In the genomic region with DNA sequence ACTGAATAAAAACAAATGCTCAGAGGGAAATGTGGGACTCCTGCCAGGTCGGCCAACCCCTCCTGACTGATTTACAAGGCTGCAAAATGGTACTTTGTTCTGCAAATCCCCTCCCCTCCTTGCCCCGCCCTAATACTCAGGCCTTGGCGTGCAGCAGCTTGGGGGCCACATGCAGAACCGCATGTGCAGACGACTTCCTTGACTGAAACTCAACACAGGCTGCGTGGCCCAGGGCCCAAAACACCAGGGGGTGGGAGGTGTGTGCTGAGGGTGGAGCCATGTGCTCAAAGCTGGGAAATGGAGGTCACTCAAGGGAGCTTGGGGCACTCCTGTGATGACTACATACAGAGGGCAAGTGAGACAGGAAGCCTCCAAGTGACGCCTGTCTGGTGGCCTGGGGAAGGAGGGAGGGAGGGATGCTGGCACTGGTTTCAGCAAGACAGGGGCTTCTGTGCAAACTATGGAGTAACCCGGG, we compare ENCODE assay signal across 8 cellular contexts.
DNase-seq lines count a peak whose midpoint lies in the region; ATAC-seq, FAIRE-seq and TF ChIP-seq lines count a peak whose summit lies in the region.

No MANE protein-coding gene starts in this region.

- 44% methylated on average over 8 of the region's 8 CpGs for WGBS in SK-N-SH (ENCODE audit: low lambda C conversion rate)

- DNase-seq in SK-N-SH (peak; percentile 80), astrocyte (ENCODE audit: low read depth) (peak; percentile 64), iris pigment epithelial cell (ENCODE audit: low read depth) (peak; percentile 76)
- DNase-seq in stimulated activated CD4-positive, alpha-beta T cell treated with anti-CD3 and anti-CD28 coated beads, Interleukin-15, amount 100 ng/mL, for 48 hours (ENCODE audit: low read depth in 2 of 2) = peak; percentile 72 to 78

- no peak for TF ChIP-seq EP300 in SK-N-SH (IDR thresholded peaks at IDR 0.05; ENCODE audit: borderline replicate concordance in 1 of 2, low read depth in 1 of 2, low read length in 1 of 2)

- H4K20me1 ChIP-seq in SK-N-SH (ENCODE audit: insufficient read depth) (peaks cover 4% of the 10 kb centered on the region; the same call in 1 of the 2 replicates), astrocyte (ENCODE audit: insufficient read depth, low read length) (peaks cover 78% of the 10 kb centered on the region)

- H3K4me3 ChIP-seq in SK-N-SH (ENCODE audit: low read depth in 2 of 2, low read length in 1 of 2) = no peak overlapping the region
- no peak overlapping the region for H3K4me3 ChIP-seq in astrocyte (ENCODE audit: insufficient read depth, low read depth, low read length)

- TF ChIP-seq CTCF in C4-2B (conservative IDR thresholded peaks at IDR 0.05) = no peak
- TF ChIP-seq CTCF in SK-N-SH (IDR thresholded peaks at IDR 0.05) = no peak
- no peak for TF ChIP-seq CTCF in astrocyte (IDR thresholded peaks at IDR 0.05; ENCODE audit: insufficient read depth, low read depth, low read length)

- ATAC-seq in HG02610 (IDR thresholded peaks at IDR 0.05; ENCODE audit: unreplicated experiment) (peak; percentile 82), GM19455 (IDR thresholded peaks at IDR 0.05; ENCODE audit: unreplicated experiment) (no peak), GM18867 (IDR thresholded peaks at IDR 0.05; ENCODE audit: unreplicated experiment) (no peak)

- POLR2A ChIA-PET in SK-N-SH (lab: Yijun Ruan, JAX) = no interaction called here

- TF ChIP-seq RAD21 in SK-N-SH (IDR thresholded peaks at IDR 0.05; ENCODE audit: low read length) = no peak

- H3K4me3 Mint-ChIP-seq in astrocyte (ENCODE audit: unreplicated experiment) = peak overlapping the region; percentile 16

- CTCF ChIA-PET in SK-N-SH (lab: Yijun Ruan, JAX) = interaction anchor here (0.9 to 2.1 kb wide), 3 partner anchors 17 to 523 kb away, joined by 3 to 6 read pairs (median 3); no protein-coding TSS in a partner anchor

- H3K36me3 ChIP-seq in SK-N-SH (replicated peaks in 1 of 2; ENCODE audit: control insufficient read depth in 1 of 2, insufficient read depth in 2 of 2, low read length in 1 of 2) = no peaks in the 10 kb centered on the region
- no peaks in the 10 kb centered on the region for H3K36me3 ChIP-seq in astrocyte (ENCODE audit: insufficient read depth, low read length)

- H3K79me2 ChIP-seq in SK-N-SH (ENCODE audit: insufficient read depth) (peaks cover 7% of the 10 kb centered on the region; the same call in 1 of the 2 replicates), astrocyte (ENCODE audit: insufficient read depth, low read length) (peaks cover 25% of the 10 kb centered on the region)

- peaks cover 74% of the 10 kb centered on the region for H3K4me1 Mint-ChIP-seq in astrocyte (ENCODE audit: low read depth, unreplicated experiment)

- no peaks in the 10 kb centered on the region for H3F3A ChIP-seq in SK-N-SH (replicated peaks; ENCODE audit: insufficient read depth)

- H3K9me3 ChIP-seq in SK-N-SH = no peaks in the 10 kb centered on the region
- no peaks in the 10 kb centered on the region for H3K9me3 ChIP-seq in astrocyte (ENCODE audit: insufficient read depth, low read depth, low read length)

- H3K36me3 Mint-ChIP-seq in astrocyte (ENCODE audit: low read depth, unreplicated experiment) = peaks cover 2% of the 10 kb centered on the region

- no peaks in the 10 kb centered on the region for H3K9me3 Mint-ChIP-seq in astrocyte (ENCODE audit: unreplicated experiment)

- no peak for FAIRE-seq in astrocyte (lab: Jason Lieb, UNC)

- peak overlapping the region; percentile 50 for H3K27ac Mint-ChIP-seq in astrocyte (ENCODE audit: unreplicated experiment)

- H3K27me3 ChIP-seq in SK-N-SH (ENCODE audit: insufficient read depth) (no peaks in the 10 kb centered on the region), astrocyte (ENCODE audit: insufficient read depth, low read length) (no peaks in the 10 kb centered on the region)

- no peak overlapping the region for H2AFZ ChIP-seq in SK-N-SH (ENCODE audit: low read depth)
- H2AFZ ChIP-seq in astrocyte (ENCODE audit: low read depth, low read length) = no peak overlapping the region

- H3K27ac ChIP-seq in C4-2B (peak overlapping the region; percentile 0; the same call in 1 of the 2 replicates), SK-N-SH (ENCODE audit: low read depth in 2 of 2, low read length in 1 of 2) (peak overlapping the region; percentile 32 to 89), astrocyte (ENCODE audit: low read depth, low read length) (peak overlapping the region; percentile 48)

- H3K9ac ChIP-seq in SK-N-SH (0 out of 2 replicates have a peak overlapping the region, but pooled peaks have one; percentile 20), astrocyte (ENCODE audit: low read length) (peak overlapping the region; percentile 40)

- H3K4me1 ChIP-seq in SK-N-SH (ENCODE audit: control insufficient read depth in 1 of 2, insufficient read depth in 2 of 2, low read depth in 1 of 2, low read length in 1 of 2) = peaks cover 13 to 71% of the 10 kb centered on the region in 2 experiments; a peak in 3 of 4 replicates
- peaks cover 18% of the 10 kb centered on the region for H3K4me1 ChIP-seq in astrocyte (ENCODE audit: insufficient read depth, low read length)

- no peak overlapping the region for H3K4me2 ChIP-seq in SK-N-SH
- H3K4me2 ChIP-seq in astrocyte (ENCODE audit: low read length) = peak overlapping the region; percentile 45

- no peaks in the 10 kb centered on the region for H3K9me2 ChIP-seq in SK-N-SH

- H3K27me3 Mint-ChIP-seq in astrocyte (ENCODE audit: low read depth, unreplicated experiment) = no peaks in the 10 kb centered on the region

TF ChIP-seq in SK-N-SH, 30 proteins besides CTCF, POLR2A, EP300 and RAD21:
- TF ChIP-seq, protein P1, sequence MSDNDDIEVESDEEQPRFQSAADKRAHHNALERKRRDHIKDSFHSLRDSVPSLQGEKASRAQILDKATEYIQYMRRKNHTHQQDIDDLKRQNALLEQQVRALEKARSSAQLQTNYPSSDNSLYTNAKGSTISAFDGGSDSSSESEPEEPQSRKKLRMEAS (IDR thresholded peaks at IDR 0.05; ENCODE audit: low read depth) = peak; percentile 34; the same call in 1 of the 2 replicates
- TF ChIP-seq, protein P2, sequence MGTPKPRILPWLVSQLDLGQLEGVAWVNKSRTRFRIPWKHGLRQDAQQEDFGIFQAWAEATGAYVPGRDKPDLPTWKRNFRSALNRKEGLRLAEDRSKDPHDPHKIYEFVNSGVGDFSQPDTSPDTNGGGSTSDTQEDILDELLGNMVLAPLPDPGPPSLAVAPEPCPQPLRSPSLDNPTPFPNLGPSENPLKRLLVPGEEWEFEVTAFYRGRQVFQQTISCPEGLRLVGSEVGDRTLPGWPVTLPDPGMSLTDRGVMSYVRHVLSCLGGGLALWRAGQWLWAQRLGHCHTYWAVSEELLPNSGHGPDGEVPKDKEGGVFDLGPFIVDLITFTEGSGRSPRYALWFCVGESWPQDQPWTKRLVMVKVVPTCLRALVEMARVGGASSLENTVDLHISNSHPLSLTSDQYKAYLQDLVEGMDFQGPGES (IDR thresholded peaks at IDR 0.05; ENCODE audit: low read depth, low read length) = no peak
- TF ChIP-seq JUND (IDR thresholded peaks at IDR 0.05) (no peak), MXI1 (IDR thresholded peaks at IDR 0.05; ENCODE audit: low read depth, low read length) (peak; percentile 46; the same call in 1 of the 2 replicates), FOXJ3 (CRISPR knock-in tag; IDR thresholded peaks at IDR 0.05) (peak; percentile 41; the same call in 1 of the 2 replicates)

Comparison
In these comparisons a context has a peak if more than half of its experiments do, and no peak if none do; other contexts are left out.
1. H3K27ac ChIP-seq: peak in every context shown above with its lines; median percentile 60 in SK-N-SH; 48 in astrocyte; 0 in C4-2B.